Comparison of ENCODE assay signal across 9 cellular contexts in the genomic region with DNA sequence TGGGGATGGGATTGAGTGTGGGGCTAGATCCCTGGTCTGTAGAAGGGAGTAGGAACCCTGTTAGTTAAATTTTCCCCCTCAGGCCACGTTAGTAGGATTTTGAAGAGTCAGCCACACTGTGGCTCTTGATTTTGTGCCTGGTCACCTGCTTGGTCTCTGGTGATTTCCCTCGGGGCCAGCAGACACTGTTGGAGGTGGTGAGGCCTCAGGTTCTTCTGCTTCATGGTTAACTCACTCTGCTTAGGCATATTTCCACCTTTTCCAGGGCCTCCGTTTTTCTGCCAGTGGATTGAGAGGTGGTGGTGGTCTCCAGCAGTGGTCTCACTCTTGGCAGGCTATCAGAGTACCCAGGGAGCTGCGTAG. TPM values are rescaled to one million over a fixed set of nuclear protein-coding genes. Genes with fewer than 3 reads are reported as not detected.
A peak's percentile ranks its signal among the peaks of the same experiment; 100 is the strongest.
DNase-seq lines count a peak whose midpoint lies in the region; ATAC-seq, FAIRE-seq and TF ChIP-seq lines count a peak whose summit lies in the region.
"Had no signal": no experiment of that assay in that cellular context is flagged by ENCODE, and none has a peak within 500 bp of the region (broad histone marks: within the 10 kb centered on the region; RNA-seq: fewer than 3 reads in every experiment).

No MANE protein-coding gene starts in this region.

- H3K79me2 ChIP-seq in endothelial cell of umbilical vein (ENCODE audit: control insufficient read depth, insufficient read depth, low read length) = peaks cover 92% of the 10 kb centered on the region

- no peak for DNase-seq in CD8-positive, alpha-beta memory T cell
- DNase-seq in RWPE1 (ENCODE audit: low spot score) (no peak), endothelial cell of umbilical vein (ENCODE audit: low read depth, low spot score) (no peak), progenitor cell of endocrine pancreas (ENCODE audit: low spot score, unreplicated experiment) (no peak), SHP77 treated with DMSO at 0.1 percent for 48 hours (lab: John Stamatoyannopoulos, UW) (no peak), ACHN (no peak)

- no peaks in the 10 kb centered on the region for H3K27me3 Mint-ChIP-seq in CD8-positive, alpha-beta memory T cell
- no peaks in the 10 kb centered on the region for H3K27me3 Mint-ChIP-seq in progenitor cell of endocrine pancreas

- peak overlapping the region; percentile 58 for H3K4me3 ChIP-seq in CD8-positive, alpha-beta memory T cell (ENCODE audit: low read length)
- no peak overlapping the region for H3K4me3 ChIP-seq in endothelial cell of umbilical vein (replicated peaks in 1 of 3; ENCODE audit: insufficient read depth in 1 of 3, low read depth in 1 of 3, low read length in 3 of 3)

- peaks cover 8% of the 10 kb centered on the region for H4K20me1 ChIP-seq in endothelial cell of umbilical vein (replicated peaks; ENCODE audit: control insufficient read depth, extremely low read depth, insufficient read depth, low read length)

- peak overlapping the region; percentile 84 to 99 (median 95) for H3K27ac Mint-ChIP-seq in CD8-positive, alpha-beta memory T cell
- H3K27ac Mint-ChIP-seq in progenitor cell of endocrine pancreas = peak overlapping the region; percentile 98

- no peak for ATAC-seq in GM18858 (IDR thresholded peaks at IDR 0.05; ENCODE audit: unreplicated experiment)
- ATAC-seq in HG03025 (IDR thresholded peaks at IDR 0.05; ENCODE audit: low FRiP score, unreplicated experiment) = no peak

- peaks cover 79 to 86% (median 80%) of the 10 kb centered on the region in 3 donors for H3K4me1 Mint-ChIP-seq in CD8-positive, alpha-beta memory T cell
- H3K4me1 Mint-ChIP-seq in progenitor cell of endocrine pancreas (ENCODE audit: low read depth) = peaks cover 69% of the 10 kb centered on the region

- CTCF ChIA-PET in CD8-positive, alpha-beta memory T cell (lab: Charles Lee) = interaction anchor here (1.5 to 27.0 kb wide), 5 partner anchors 11 to 79 kb away, joined by 3 to 498 read pairs (median 55); no protein-coding TSS in a partner anchor
- CTCF ChIA-PET in RWPE1 (lab: Yijun Ruan, JAX) (interaction anchor here (0.6 to 3.5 kb wide), 5 partner anchors 9 to 47 kb away, joined by 3 to 26 read pairs (median 3); no protein-coding TSS in a partner anchor), endothelial cell of umbilical vein (lab: Charles Lee) (interaction anchor here (3.0 to 37.4 kb wide), 3 partner anchors 14 to 48 kb away, joined by 13 to 1118 read pairs (median 17); no protein-coding TSS in a partner anchor)

- no TSS peak for BruUV-seq in endothelial cell of umbilical vein (replicated peaks; lab: Mats Ljungman, UMichigan)

- peak overlapping the region; percentile 53 for H3K4me2 ChIP-seq in endothelial cell of umbilical vein (ENCODE audit: insufficient read depth, low read length)

- H3K9me3 Mint-ChIP-seq in CD8-positive, alpha-beta memory T cell = no peaks in the 10 kb centered on the region
- no peaks in the 10 kb centered on the region for H3K9me3 Mint-ChIP-seq in progenitor cell of endocrine pancreas (ENCODE audit: low read depth)

- intact Hi-C loops in endothelial cell of umbilical vein (cut with micrococcal nuclease) = no loop called here

- TF ChIP-seq CTCF in RWPE1 (conservative IDR thresholded peaks at IDR 0.05; ENCODE audit: low read depth) = no peak
- no peak for TF ChIP-seq CTCF in endothelial cell of umbilical vein (IDR thresholded peaks at IDR 0.05; ENCODE audit: extremely low read depth in 1 of 2, insufficient read depth in 1 of 2, low read depth in 1 of 2, low read length in 2 of 2)
- no peak for TF ChIP-seq CTCF in progenitor cell of endocrine pancreas (IDR thresholded peaks at IDR 0.05; ENCODE audit: unreplicated experiment)

- POLR2A ChIA-PET in CD8-positive, alpha-beta memory T cell (lab: Charles Lee) = interaction anchor here (0.7 to 3.2 kb wide), 5 partner anchors 14 to 47 kb away, joined by 3 to 28 read pairs (median 5); no protein-coding TSS in a partner anchor
- POLR2A ChIA-PET in RWPE1 (lab: Yijun Ruan, JAX; ENCODE audit: low non-redundant PET) (no interaction called here), endothelial cell of umbilical vein (lab: Charles Lee) (no interaction called here)

- peaks cover 0 to 30% (median 3%) of the 10 kb centered on the region in 3 donors for H3K36me3 Mint-ChIP-seq in CD8-positive, alpha-beta memory T cell
- peaks cover under 1% of the 10 kb centered on the region for H3K36me3 Mint-ChIP-seq in progenitor cell of endocrine pancreas (ENCODE audit: insufficient read depth)

- no peaks in the 10 kb centered on the region for H3K9me1 ChIP-seq in endothelial cell of umbilical vein (replicated peaks; ENCODE audit: control insufficient read depth, extremely low read depth, insufficient read depth, low read length)

- dilution Hi-C loops in endothelial cell of umbilical vein (cut with MboI; ENCODE audit: extremely low pct_ligation_motif_present, low sequenced_read_pairs) = no loop called here

- H3K4me1 ChIP-seq in CD8-positive, alpha-beta memory T cell (ENCODE audit: insufficient read depth, low read length) = peaks cover 76% of the 10 kb centered on the region
- H3K4me1 ChIP-seq in endothelial cell of umbilical vein (ENCODE audit: control insufficient read depth, extremely low read depth, insufficient read depth, low read length) = peaks cover 76% of the 10 kb centered on the region

- peak overlapping the region; percentile 14 for H3K27ac ChIP-seq in CD8-positive, alpha-beta memory T cell (ENCODE audit: low read depth, low read length)
- H3K27ac ChIP-seq in RWPE1 (peak overlapping the region; percentile 97), endothelial cell of umbilical vein (ENCODE audit: insufficient read depth, low read depth, low read length) (no peak overlapping the region)

- H3K27me3 ChIP-seq in CD8-positive, alpha-beta memory T cell (ENCODE audit: insufficient read depth, low read length, poor library complexity, severe bottlenecking) = no peaks in the 10 kb centered on the region
- H3K27me3 ChIP-seq in endothelial cell of umbilical vein (ENCODE audit: control insufficient read depth in 2 of 2, insufficient read depth in 2 of 2, low read length in 2 of 2) = no peaks in the 10 kb centered on the region

- no peaks in the 10 kb centered on the region for H3K9me3 ChIP-seq in CD8-positive, alpha-beta memory T cell (ENCODE audit: low read length)
- no peaks in the 10 kb centered on the region for H3K9me3 ChIP-seq in endothelial cell of umbilical vein (replicated peaks; ENCODE audit: control insufficient read depth, insufficient read depth, low read length)

- TF ChIP-seq POLR2A in endothelial cell of umbilical vein (IDR thresholded peaks at IDR 0.05; ENCODE audit: low read depth, low read length) = no peak

- H3K4me3 Mint-ChIP-seq in CD8-positive, alpha-beta memory T cell = peak overlapping the region; percentile 88 to 99 (median 99)
- peak overlapping the region; percentile 44 for H3K4me3 Mint-ChIP-seq in progenitor cell of endocrine pancreas (ENCODE audit: low read depth)

- no peak for FAIRE-seq in endothelial cell of umbilical vein (lab: Jason Lieb, UNC)
- FAIRE-seq: RCC 7860 had no signal

- no peaks in the 10 kb centered on the region for H3K36me3 ChIP-seq in CD8-positive, alpha-beta memory T cell (ENCODE audit: insufficient read depth, low read length)
- peaks cover 4 to 6% of the 10 kb centered on the region in 2 experiments for H3K36me3 ChIP-seq in endothelial cell of umbilical vein (ENCODE audit: control insufficient read depth in 2 of 2, extremely low read depth in 1 of 2, insufficient read depth in 2 of 2, low read length in 2 of 2)

- no peak overlapping the region for H2AFZ ChIP-seq in endothelial cell of umbilical vein (ENCODE audit: low read depth, low read length)

- H3K9ac ChIP-seq in endothelial cell of umbilical vein (replicated peaks; ENCODE audit: extremely low read depth, insufficient read depth, low read length) = no peak overlapping the region

- in situ Hi-C loops in ACHN (cut with HindIII; ENCODE audit: low pct_ligation_motif_present, low pct_unique_long_range_greater_than_20kb, low sequenced_read_pairs) = no loop called here

TF ChIP-seq in endothelial cell of umbilical vein, 7 proteins besides CTCF, POLR2A, EP300 and RAD21 (continues in another document):
- TF ChIP-seq, protein P1, sequence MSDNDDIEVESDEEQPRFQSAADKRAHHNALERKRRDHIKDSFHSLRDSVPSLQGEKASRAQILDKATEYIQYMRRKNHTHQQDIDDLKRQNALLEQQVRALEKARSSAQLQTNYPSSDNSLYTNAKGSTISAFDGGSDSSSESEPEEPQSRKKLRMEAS (IDR thresholded peaks at IDR 0.05; ENCODE audit: insufficient read depth, insufficient read length) = no peak
- TF ChIP-seq POLR2AphosphoS5 (IDR thresholded peaks at IDR 0.05; ENCODE audit: insufficient read depth, low read depth, low read length) (no peak), EZH2 (IDR thresholded peaks at IDR 0.05; ENCODE audit: borderline replicate concordance, low read depth, low read length, severe bottlenecking) (no peak), JUN (IDR thresholded peaks at IDR 0.05; ENCODE audit: borderline replicate concordance, insufficient read depth, insufficient read length, low read depth) (no peak), FOS (IDR thresholded peaks at IDR 0.05; ENCODE audit: borderline replicate concordance, insufficient read depth, low read length) (no peak)

RNA-seq across cellular contexts. Expression of a gene that starts 4.1 kb away (rescaled TPM):
- 10 to 100 TPM; 46.1 to 46.8 TPM for total RNA-seq in CD8-positive, alpha-beta memory T cell
- 220 TPM for polyA plus RNA-seq in CD8-positive, alpha-beta memory T cell
- total RNA-seq in endothelial cell of umbilical vein (237 and 242 TPM in 2 replicates), progenitor cell of endocrine pancreas (126 TPM in 2 replicates)
- polyA plus RNA-seq in endothelial cell of umbilical vein = 210 and 211 TPM in 2 replicates
- 175 and 189 TPM in 2 replicates for polyA plus RNA-seq in endothelial cell of umbilical vein (2011; cell fraction: cytosol; rRNA removed)
- 188 and 193 TPM in 2 replicates for polyA plus RNA-seq in endothelial cell of umbilical vein (2011; cell fraction: nucleus; rRNA removed)
- 199 and 207 TPM in 2 replicates for polyA plus RNA-seq in endothelial cell of umbilical vein (2012)
- polyA minus RNA-seq in endothelial cell of umbilical vein = 175 and 203 TPM in 2 replicates
- polyA minus RNA-seq in endothelial cell of umbilical vein (2011; cell fraction: cytosol; rRNA and poly(A)+ RNA removed) = 8.0 TPM
- 82.2 and 84.2 TPM in 2 replicates for polyA minus RNA-seq in endothelial cell of umbilical vein (2011; cell fraction: nucleus; rRNA and poly(A)+ RNA removed)

RNA-seq across cellular contexts. Expression of a gene that starts 49.9 kb away (rescaled TPM):
- 1 to 10 TPM; 8.1 to 8.3 TPM for total RNA-seq in CD8-positive, alpha-beta memory T cell
- polyA plus RNA-seq in CD8-positive, alpha-beta memory T cell = 9.4 TPM
- 290 and 321 TPM in 2 replicates for total RNA-seq in endothelial cell of umbilical vein
- 68.1 and 113 TPM in 2 replicates for polyA plus RNA-seq in endothelial cell of umbilical vein
- 215 and 226 TPM in 2 replicates for polyA plus RNA-seq in endothelial cell of umbilical vein (2011; cell fraction: cytosol; rRNA removed)
- 92.3 and 112 TPM in 2 replicates for polyA plus RNA-seq in endothelial cell of umbilical vein (2011; cell fraction: nucleus; rRNA removed)
- polyA plus RNA-seq in endothelial cell of umbilical vein (2012) = 256 and 281 TPM in 2 replicates
- polyA minus RNA-seq in endothelial cell of umbilical vein = 99.3 and 99.6 TPM in 2 replicates
- 8.0 TPM for polyA minus RNA-seq in endothelial cell of umbilical vein (2011; cell fraction: cytosol; rRNA and poly(A)+ RNA removed)
- polyA minus RNA-seq in endothelial cell of umbilical vein (2011; cell fraction: nucleus; rRNA and poly(A)+ RNA removed) = 28.6 and 41.4 TPM in 2 replicates
- total RNA-seq in progenitor cell of endocrine pancreas = 132 and 137 TPM in 2 replicates

Comparison
In these comparisons a context has a peak if more than half of its experiments do, and no peak if none do; other contexts are left out.
1. RNA of a gene that starts 49.9 kb away (total RNA-seq): 290 to 321 TPM in endothelial cell of umbilical vein and 132 to 137 TPM in progenitor cell of endocrine pancreas; 8.1 to 8.3 TPM in CD8-positive, alpha-beta memory T cell; every median in the first group is over 10 times any median in the second.